Comparison of ENCODE assay signal across 13 cellular contexts in genomic region chr1:43540653-43541071, GRCh38. TPM values are rescaled to one million over a fixed set of nuclear protein-coding genes. Genes with fewer than 3 reads are reported as not detected.
A peak's percentile ranks its signal among the peaks of the same experiment; 100 is the strongest.
DNase-seq lines count a peak whose midpoint lies in the region; ATAC-seq and TF ChIP-seq lines count a peak whose summit lies in the region.
"Had no signal": no experiment of that assay in that cellular context is flagged by ENCODE, and none has a peak within 500 bp of the region (broad histone marks: within the 10 kb centered on the region; RNA-seq: fewer than 3 reads in every experiment).

No MANE protein-coding gene starts in this region.

- DNase-seq in dermis microvascular lymphatic vessel endothelial cell (ENCODE audit: low read depth in 2 of 2) (peak; percentile 79 to 80), medulla oblongata (ENCODE audit: extremely low spot score) (peak; percentile 81), NCI-H1105 treated with DMSO at 0.1 percent for 48 hours (lab: John Stamatoyannopoulos, UW) (no peak), HT-29 (ENCODE audit: low spot score) (no peak), NCI-H2196 (lab: John Stamatoyannopoulos, UW; ENCODE audit: unreplicated experiment) (no peak)
- DNase-seq: CD4-positive, CD25-positive, alpha-beta regulatory T cell; HCEC 1CT; NCI-H226; RPMI8226 had no signal

- H3K27ac ChIP-seq in HEK293 (ENCODE audit: extremely low read depth, low read depth, low read length) (no peak overlapping the region), skin epidermis (peak overlapping the region in 13 of 21 experiments; percentile 23 to 81 (median 61))
- H3K27ac ChIP-seq: psoas muscle had no signal

- peaks cover 3% of the 10 kb centered on the region; the same call in 1 of the 2 replicates for H3K4me1 ChIP-seq in HEK293 (ENCODE audit: control insufficient read depth, insufficient read depth, low read length)
- H3K4me1 ChIP-seq: psoas muscle had no signal

- no peaks in the 10 kb centered on the region for H3K9me3 ChIP-seq in HEK293 (ENCODE audit: control insufficient read depth, insufficient read depth, low read depth, low read length)
- H3K9me3 ChIP-seq: psoas muscle had no signal

- CTCF ChIA-PET in HEK293 (lab: Yijun Ruan, JAX), result interaction anchor here (1.0 kb wide), 1 partner anchor 60 kb away, joined by 3 read pairs; no protein-coding TSS in a partner anchor

- POLR2A ChIA-PET in HEK293 (lab: Yijun Ruan, JAX), result no interaction called here

- H3K4me3 ChIP-seq in HEK293 (ENCODE audit: low read depth, low read length) (no peak overlapping the region), skin epidermis (no peak overlapping the region)
- H3K4me3 ChIP-seq: psoas muscle had no signal

- TF ChIP-seq CTCF in HEK293 (tag by site-specific recombination; IDR thresholded peaks at IDR 0.05), result no peak

- ATAC-seq in GM21529 (IDR thresholded peaks at IDR 0.05; ENCODE audit: unreplicated experiment), result no peak
- ATAC-seq: psoas muscle had no signal

- peaks cover 0 to 72% of the 10 kb centered on the region in 2 experiments; a peak in 1 of 3 replicates for H3K36me3 ChIP-seq in HEK293 (ENCODE audit: control insufficient read depth in 2 of 2, insufficient read depth in 1 of 2, low read length in 2 of 2)

TF ChIP-seq in HEK293, 187 proteins besides CTCF, POLR2A, EP300 and RAD21:
- TF ChIP-seq ZNF704 (tag by site-specific recombination; IDR thresholded peaks at IDR 0.05), result no peak
- no peak for TF ChIP-seq ZNF184 (tag by site-specific recombination; IDR thresholded peaks at IDR 0.05)
- TF ChIP-seq ZFHX2 (tag by site-specific recombination; conservative IDR thresholded peaks at IDR 0.05), result 0 out of 2 replicates have a peak, but pooled peaks have one; percentile 6

RNA-seq across cellular contexts. Expression of gene PTPRF, which starts 10.0 kb away (rescaled TPM):
- 50.2 and 99.8 TPM in 2 replicates for total RNA-seq in dermis microvascular lymphatic vessel endothelial cell
- total RNA-seq in HT-29 (2014; rRNA removed; shearing (Covaris generic)), result 101 and 122 TPM in 2 replicates

Comparison
In these comparisons a context has a peak if more than half of its experiments do, and no peak if none do; other contexts are left out.
1. DNase-seq: peak in dermis microvascular lymphatic vessel endothelial cell (2 of 2) and medulla oblongata (single experiment); none in NCI-H1105 treated with DMSO at 0.1 percent for 48 hours (single experiment), HT-29 (single experiment) and NCI-H2196 (single experiment).